ENCODE assay signal across 13 cellular contexts in genomic region chr4:184808719-184809062, GRCh38. TPM values are rescaled to one million over a fixed set of nuclear protein-coding genes. Genes with fewer than 3 reads are reported as not detected.
A peak's percentile ranks its signal among the peaks of the same experiment; 100 is the strongest.
DNase-seq lines count a peak whose midpoint lies in the region; ATAC-seq, FAIRE-seq and TF ChIP-seq lines count a peak whose summit lies in the region.
"Had no signal": no experiment of that assay in that cellular context is flagged by ENCODE, and none has a peak within 500 bp of the region (broad histone marks: within the 10 kb centered on the region; RNA-seq: fewer than 3 reads in every experiment).

No MANE protein-coding gene starts in this region.

- peaks cover 19% of the 10 kb centered on the region; the same call in 1 of the 2 replicates for H3K27me3 ChIP-seq in iPS-20b (ENCODE audit: insufficient read depth, low read length)
- H3K27me3 ChIP-seq in skeletal muscle tissue (ENCODE audit: control insufficient read depth in 3 of 3, insufficient read depth in 3 of 3, low read length in 3 of 3), result no peaks in the 10 kb centered on the region

- no peak overlapping the region for H3K27ac Mint-ChIP-seq in activated T-helper 17 cell treated with anti-CD3 and anti-CD28 coated beads, Interleukin-2, amount 50 U/mL, for 72 hours
- H3K27ac Mint-ChIP-seq in nephron progenitor cell, result no peak overlapping the region
- H3K27ac Mint-ChIP-seq: B cell had no signal

- H3K27ac ChIP-seq in VCaP (peak overlapping the region; percentile 72), iPS-20b (ENCODE audit: low read length) (no peak overlapping the region), skeletal muscle tissue (ENCODE audit: low read depth, low read length) (peak overlapping the region; percentile 88)

- H3K4me3 ChIP-seq in iPS-20b (ENCODE audit: low read length) (peak overlapping the region; percentile 24; the same call in 1 of the 2 replicates), skeletal muscle tissue (ENCODE audit: low read length in 3 of 3) (peak overlapping the region in 1 of 3 donors; percentile 13)

- peak; percentile 36 for FAIRE-seq in HTR-8/SVneo (lab: Jason Lieb, UNC)
- FAIRE-seq: colon had no signal

- peaks cover 18% of the 10 kb centered on the region for H3K4me1 Mint-ChIP-seq in activated T-helper 17 cell treated with anti-CD3 and anti-CD28 coated beads, Interleukin-2, amount 50 U/mL, for 72 hours
- peaks cover 56% of the 10 kb centered on the region for H3K4me1 Mint-ChIP-seq in nephron progenitor cell

- ATAC-seq in activated T-helper 17 cell treated with anti-CD3 and anti-CD28 coated beads, Interleukin-2, amount 50 U/mL, for 72 hours (replicated peaks), result no peak
- ATAC-seq in GM21723 (IDR thresholded peaks at IDR 0.05; ENCODE audit: unreplicated experiment), result no peak

- TF ChIP-seq CTCF in VCaP (conservative IDR thresholded peaks at IDR 0.05) (no peak), nephron progenitor cell (IDR thresholded peaks at IDR 0.05) (no peak)

- no peaks in the 10 kb centered on the region for H3K36me3 ChIP-seq in iPS-20b (ENCODE audit: insufficient read depth, low read depth, low read length)
- no peaks in the 10 kb centered on the region for H3K36me3 ChIP-seq in skeletal muscle tissue (ENCODE audit: control insufficient read depth in 3 of 3, insufficient read depth in 3 of 3, low read length in 3 of 3)

- H3K9ac ChIP-seq in iPS-20b (ENCODE audit: low read depth, low read length), result no peak overlapping the region
- peak overlapping the region; percentile 24 to 60 (median 35) for H3K9ac ChIP-seq in skeletal muscle tissue (ENCODE audit: low read depth in 1 of 3, low read length in 3 of 3)

- H3K4me3 Mint-ChIP-seq in activated T-helper 17 cell treated with anti-CD3 and anti-CD28 coated beads, Interleukin-2, amount 50 U/mL, for 72 hours, result no peak overlapping the region
- no peak overlapping the region for H3K4me3 Mint-ChIP-seq in nephron progenitor cell
- H3K4me3 Mint-ChIP-seq: B cell had no signal

- H3K27me3 Mint-ChIP-seq in activated T-helper 17 cell treated with anti-CD3 and anti-CD28 coated beads, Interleukin-2, amount 50 U/mL, for 72 hours, result no peaks in the 10 kb centered on the region
- peaks cover 24% of the 10 kb centered on the region for H3K27me3 Mint-ChIP-seq in nephron progenitor cell (ENCODE audit: low read depth, poor library complexity)
- H3K27me3 Mint-ChIP-seq: B cell, naive B cell had no signal

- H3K4me1 ChIP-seq in iPS-20b (ENCODE audit: insufficient read depth, low read length), result peaks cover 14% of the 10 kb centered on the region; the same call in 1 of the 2 replicates
- peaks cover 69 to 73% (median 72%) of the 10 kb centered on the region in 3 donors for H3K4me1 ChIP-seq in skeletal muscle tissue (ENCODE audit: control insufficient read depth in 3 of 3, insufficient read depth in 3 of 3, low read length in 3 of 3)

- H3K36me3 Mint-ChIP-seq in activated T-helper 17 cell treated with anti-CD3 and anti-CD28 coated beads, Interleukin-2, amount 50 U/mL, for 72 hours (ENCODE audit: low read depth), result no peaks in the 10 kb centered on the region
- H3K36me3 Mint-ChIP-seq in nephron progenitor cell (ENCODE audit: low read depth), result no peaks in the 10 kb centered on the region
- H3K36me3 Mint-ChIP-seq: naive B cell had no signal

- H3K9me3 Mint-ChIP-seq in activated T-helper 17 cell treated with anti-CD3 and anti-CD28 coated beads, Interleukin-2, amount 50 U/mL, for 72 hours, result no peaks in the 10 kb centered on the region
- H3K9me3 Mint-ChIP-seq in nephron progenitor cell, result no peaks in the 10 kb centered on the region
- H3K9me3 Mint-ChIP-seq: naive B cell had no signal

- H3K9me3 ChIP-seq in iPS-20b (ENCODE audit: insufficient read depth, low read depth, low read length) (no peaks in the 10 kb centered on the region), skeletal muscle tissue (ENCODE audit: control insufficient read depth in 3 of 3, low read length in 3 of 3) (no peaks in the 10 kb centered on the region)

- DNase-seq in HTR-8/SVneo (ENCODE audit: insufficient read length, low spot score) (no peak), nephron progenitor cell (no peak)
- no peak for DNase-seq in activated CD4-positive, CD25-positive, alpha-beta regulatory T cell treated with anti-CD3 and anti-CD28 coated beads, Interleukin-2, amount 50 U/mL, for 72 hours
- DNase-seq: amniotic stem cell, DMS 273 treated with DMSO at 0.1 percent for 48 hours, naive B cell had no signal

RNA-seq across cellular contexts. Expression of gene ACSL1, which starts 17.1 kb away (rescaled TPM):
- total RNA-seq in skeletal muscle tissue, result 123 TPM
- total RNA-seq in activated T-helper 17 cell treated with anti-CD3 and anti-CD28 coated beads, Interleukin-2, amount 50 U/mL, for 72 hours, result 10 to 100 TPM; 13.2 to 22.2 TPM
